ENCODE assay signal across 25 cellular contexts in the genomic region with DNA sequence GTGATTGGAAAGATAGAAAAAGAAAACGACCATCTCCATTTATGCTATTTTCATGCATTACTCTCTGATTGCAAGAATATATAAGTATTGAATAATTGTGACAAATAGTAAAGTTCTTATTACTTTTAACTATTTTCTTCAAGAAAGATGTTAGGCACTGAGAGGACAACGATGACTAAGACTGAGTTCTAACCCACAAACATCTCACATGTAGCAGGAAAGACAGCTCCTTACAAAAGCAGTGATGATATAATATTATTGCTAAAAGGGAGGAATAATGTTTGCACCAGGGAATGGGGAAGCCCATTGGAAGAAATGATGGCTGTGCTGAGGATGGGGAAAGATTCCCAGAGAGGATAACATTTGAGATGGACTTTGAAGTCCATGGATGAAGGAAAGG. TPM values are rescaled to one million over a fixed set of nuclear protein-coding genes. Genes with fewer than 3 reads are reported as not detected.
"Had no signal": no experiment of that assay in that cellular context is flagged by ENCODE, and none has a peak within 500 bp of the region (broad histone marks: within the 10 kb centered on the region; RNA-seq: fewer than 3 reads in every experiment).

No MANE protein-coding gene starts in this region.

- H3K4me1 ChIP-seq: esophagus squamous epithelium had no signal

- H3K27ac Mint-ChIP-seq: effector memory CD8-positive, alpha-beta T cell; nephron had no signal

- H3K4me3 ChIP-seq: esophagus squamous epithelium, lung, tibial nerve had no signal

- DNase-seq: activated CD4-positive, alpha-beta T cell treated with anti-CD3 and anti-CD28 coated beads, Interleukin-2, amount 50 U/mL, for 1 hour; activated CD8-positive, alpha-beta memory T cell treated with anti-CD3 and anti-CD28 coated beads for 24 hours; activated CD8-positive, alpha-beta memory T cell treated with anti-CD3 and anti-CD28 coated beads, Interleukin-2, amount 50 U/mL, for 48 hours; activated effector memory CD4-positive, alpha-beta T cell treated with Interleukin-2 at 50 U/mL for 16 hours; activated naive CD4-positive, alpha-beta T cell treated with anti-CD3 and anti-CD28 coated beads, Interleukin-2, amount 50 U/mL, for 16 hours; activated T-cell treated with anti-CD3 and anti-CD28 coated beads, Interleukin-2, amount 50 U/mL, for 48 hours; dermis blood vessel endothelial cell; effector memory CD8-positive, alpha-beta T cell; esophagus squamous epithelium; foreskin melanocyte; glutamatergic neuron; kidney; stimulated activated CD4-positive, alpha-beta T cell treated with anti-CD3 and anti-CD28 coated beads, Interleukin-12 subunit alpha, Interleukin-12 subunit beta, amount 100 ng/mL, for 4 hours; stimulated activated CD4-positive, alpha-beta T cell treated with anti-CD3 and anti-CD28 coated beads, Interleukin-1b, Interleukin-23, amount 100 ng/mL, for 48 hours; stimulated activated naive CD4-positive, alpha-beta T cell treated with Interleukin-2 at 50 U/mL for 16 hours; T1000 had no signal

- H3K27me3 ChIP-seq: esophagus squamous epithelium, tibial nerve had no signal

- H3K4me3 Mint-ChIP-seq: effector memory CD8-positive, alpha-beta T cell; nephron had no signal

- H3K9me3 Mint-ChIP-seq: nephron had no signal

- H3K4me1 Mint-ChIP-seq: nephron had no signal

- ATAC-seq: effector memory CD8-positive, alpha-beta T cell; left lobe of liver had no signal

- H3K36me3 ChIP-seq: esophagus squamous epithelium, tibial nerve had no signal

- H3K27ac ChIP-seq: esophagus squamous epithelium, tibial nerve had no signal

- FAIRE-seq: urothelium cell line had no signal

- H3K9me3 ChIP-seq: esophagus squamous epithelium, tibial nerve had no signal

RNA-seq across cellular contexts. Expression of a gene that starts 22.6 kb away (rescaled TPM):
- total RNA-seq: cardiac septum; dermis blood vessel endothelial cell; esophagus squamous epithelium; left lobe of liver; lung; renal cortical epithelial cell; T-helper 1 cell treated with Interleukin-12 subunit alpha and Interleukin-12 subunit beta and Interleukin-4 antibody, amounts not matched to agents 30 ng/mL and 1 ng/mL, for 36 hours had no signal
- polyA plus RNA-seq: adipose tissue, lung had no signal
